ENCODE assay signal across 8 cellular contexts in genomic region chr7:10889266-10889898, GRCh38.
A peak's percentile ranks its signal among the peaks of the same experiment; 100 is the strongest.
DNase-seq lines count a peak whose midpoint lies in the region; ATAC-seq and TF ChIP-seq lines count a peak whose summit lies in the region.

No MANE protein-coding gene starts in this region.

- H3K9me3 Mint-ChIP-seq in activated naive CD8-positive, alpha-beta T cell treated with anti-CD3 and anti-CD28 coated beads, Interleukin-2, amount 10 ng/mL, durations not matched to agents 7 days and 5 days = no peaks in the 10 kb centered on the region

- no peaks in the 10 kb centered on the region; a peak in 1 of 4 replicates for H3K4me1 ChIP-seq in HCT116 (ENCODE audit: control insufficient read depth in 1 of 2, insufficient read depth in 2 of 2, low read length in 2 of 2)
- H3K4me1 ChIP-seq in Panc1 (ENCODE audit: control insufficient read depth, insufficient read depth, low read length) = no peaks in the 10 kb centered on the region

- TF ChIP-seq POLR2A in HCT116 (IDR thresholded peaks at IDR 0.05; ENCODE audit: borderline replicate concordance, extremely low read depth, insufficient read depth, insufficient read length) = no peak

- no peak overlapping the region for H3K27ac Mint-ChIP-seq in activated naive CD8-positive, alpha-beta T cell treated with anti-CD3 and anti-CD28 coated beads, Interleukin-2, amount 10 ng/mL, durations not matched to agents 7 days and 5 days

- H3K27me3 Mint-ChIP-seq in activated naive CD8-positive, alpha-beta T cell treated with anti-CD3 and anti-CD28 coated beads, Interleukin-2, amount 10 ng/mL, durations not matched to agents 7 days and 5 days = no peaks in the 10 kb centered on the region

- TF ChIP-seq CTCF in HCT116 (IDR thresholded peaks at IDR 0.05 in 2 of 3, conservative IDR thresholded peaks at IDR 0.05 in 1 of 3; ENCODE audit: borderline replicate concordance in 1 of 3, insufficient read depth in 1 of 3, low read depth in 2 of 3, low read length in 2 of 3) = peak; percentile 51 to 94 (median 73); a peak in 5 of 6 replicates
- TF ChIP-seq CTCF in LNCAP (IDR thresholded peaks at IDR 0.05) = peak; percentile 90
- peak; percentile 94 for TF ChIP-seq CTCF in Panc1 (IDR thresholded peaks at IDR 0.05)

- no peaks in the 10 kb centered on the region for H3K9me3 ChIP-seq in HCT116 (ENCODE audit: control insufficient read depth in 1 of 2, insufficient read depth in 1 of 2, low read depth in 1 of 2, low read length in 2 of 2)
- H3K9me3 ChIP-seq in Panc1 (ENCODE audit: control insufficient read depth, insufficient read depth, low read depth, low read length) = no peaks in the 10 kb centered on the region

- CTCF ChIA-PET in HCT116 (lab: Charles Lee) = interaction anchor here (0.7 to 1.1 kb wide), 4 partner anchors 10 to 477 kb away, joined by 3 read pairs; no protein-coding TSS in a partner anchor
- CTCF ChIA-PET in Panc1 (lab: Charles Lee) = interaction anchor here (0.8 to 0.9 kb wide), 2 partner anchors 17 to 477 kb away, joined by 3 read pairs; no protein-coding TSS in a partner anchor

- no peaks in the 10 kb centered on the region for H4K20me1 ChIP-seq in HCT116 (ENCODE audit: insufficient read depth)

- peaks cover 11% of the 10 kb centered on the region for H3K4me1 Mint-ChIP-seq in activated naive CD8-positive, alpha-beta T cell treated with anti-CD3 and anti-CD28 coated beads, Interleukin-2, amount 10 ng/mL, durations not matched to agents 7 days and 5 days

- peak overlapping the region; percentile 63 for H3K4me3 Mint-ChIP-seq in activated naive CD8-positive, alpha-beta T cell treated with anti-CD3 and anti-CD28 coated beads, Interleukin-2, amount 10 ng/mL, durations not matched to agents 7 days and 5 days

- H3K4me3 ChIP-seq in HCT116 (replicated peaks in 1 of 2; ENCODE audit: low read depth in 1 of 2, low read length in 2 of 2) (no peak overlapping the region), Panc1 (ENCODE audit: low read depth in 2 of 2, low read length in 2 of 2) (no peak overlapping the region)

- RAD21 ChIA-PET in HCT116 (lab: Charles Lee; ENCODE audit: low non-redundant PET in 1 of 2, low total read pairs in 2 of 2, uncharacterized antibody in 2 of 2, unreplicated experiment in 2 of 2) = no interaction called here

- no peaks in the 10 kb centered on the region for H3K79me2 ChIP-seq in HCT116 (ENCODE audit: insufficient read depth, low read length)

- H3K27me3 ChIP-seq in HCT116 (ENCODE audit: insufficient read depth, low read length) = no peaks in the 10 kb centered on the region
- H3K27me3 ChIP-seq in Panc1 (ENCODE audit: control insufficient read depth, insufficient read depth, low read length) = 0 out of 2 replicates have a peak, but pooled peaks cover 3% of the 10 kb centered on the region

- BruUV-seq in HCT116 (replicated peaks; lab: Mats Ljungman, UMichigan) (no TSS peak), Panc1 (replicated peaks; lab: Mats Ljungman, UMichigan) (no TSS peak)

- H3K36me3 Mint-ChIP-seq in activated naive CD8-positive, alpha-beta T cell treated with anti-CD3 and anti-CD28 coated beads, Interleukin-2, amount 10 ng/mL, durations not matched to agents 7 days and 5 days = no peaks in the 10 kb centered on the region

- H3K36me3 ChIP-seq in HCT116 (ENCODE audit: control insufficient read depth in 1 of 2, insufficient read depth in 2 of 2, low read length in 2 of 2) = no peaks in the 10 kb centered on the region
- H3K36me3 ChIP-seq in Panc1 (ENCODE audit: control insufficient read depth, insufficient read depth, low read length) = no peaks in the 10 kb centered on the region

- POLR2A ChIA-PET in HCT116 (lab: Charles Lee) = no interaction called here
- POLR2A ChIA-PET in Panc1 (lab: Charles Lee) = interaction anchor here (0.6 kb wide), 1 partner anchor 745 kb away, joined by 4 read pairs; no protein-coding TSS in a partner anchor
- POLR2A ChIA-PET in activated naive CD8-positive, alpha-beta T cell treated with anti-CD3 and anti-CD28 coated beads, Interleukin-2, amount 10 ng/mL, durations not matched to agents 7 days and 5 days (lab: Charles Lee) = no interaction called here

- H3K4me2 ChIP-seq in HCT116 (ENCODE audit: low read length) = peak overlapping the region; percentile 8; the same call in 1 of the 2 replicates

- ATAC-seq in HCT116 (peak; percentile 91), Panc1 (peak; percentile 93), left ventricle myocardium superior (peak; percentile 36), sciatic nerve (peak; percentile 41)
- ATAC-seq in activated naive CD8-positive, alpha-beta T cell treated with anti-CD3 and anti-CD28 coated beads, Interleukin-2, amount 10 ng/mL, durations not matched to agents 7 days and 5 days (ENCODE audit: low read depth) = peak; percentile 78

- no peak overlapping the region for H3K27ac ChIP-seq in HCT116 (ENCODE audit: low read depth, low read length)
- no peak overlapping the region for H3K27ac ChIP-seq in Panc1 (ENCODE audit: low read length)

- peak; percentile 70 for DNase-seq in activated effector memory CD4-positive, alpha-beta T cell treated with anti-CD3 and anti-CD28 coated beads, Interleukin-2, amount 50 U/mL, for 16 hours
- no peak for DNase-seq in activated effector memory CD4-positive, alpha-beta T cell treated with Interleukin-2 at 50 U/mL for 16 hours
- DNase-seq in HCT116 (ENCODE audit: low read depth, low spot score) (peak; percentile 48), Panc1 (ENCODE audit: low read depth, low spot score) (peak; percentile 39), left ventricle myocardium superior (no peak), sciatic nerve (ENCODE audit: low spot score) (no peak)
- no peak for DNase-seq in activated naive CD8-positive, alpha-beta T cell treated with anti-CD3 and anti-CD28 coated beads, Interleukin-2, amount 10 ng/mL, durations not matched to agents 7 days and 5 days

- no peaks in the 10 kb centered on the region for H3K9me2 ChIP-seq in HCT116 (ENCODE audit: insufficient read depth)

- peak overlapping the region; percentile 80 for H2AFZ ChIP-seq in HCT116 (ENCODE audit: low read depth, low read length, poor library complexity, severe bottlenecking)

- H3K9ac ChIP-seq in HCT116 (ENCODE audit: low read length) = no peak overlapping the region

- in situ Hi-C loops in Panc1 (cut with HindIII; ENCODE audit: low pct_unique_long_range_greater_than_20kb, low sequenced_read_pairs) = no loop called here

- TF ChIP-seq RAD21 in HCT116 (IDR thresholded peaks at IDR 0.05; ENCODE audit: low read depth) = peak; percentile 84

- intact Hi-C loops in HCT116 (cut with micrococcal nuclease) = loop anchor here (2.0 to 10.0 kb wide), 4 partner anchors 253 to 475 kb away; no protein-coding TSS in a partner anchor
- intact Hi-C loops in Panc1 (cut with micrococcal nuclease; ENCODE audit: unreplicated experiment) = loop anchor here (10.0 kb wide), 1 partner anchor 475 kb away; no protein-coding TSS in a partner anchor
- intact Hi-C loops in left ventricle myocardium superior (cut with micrococcal nuclease) = no loop called here
- intact Hi-C loops in sciatic nerve (cut with DNase I) = no loop called here

TF ChIP-seq in HCT116, 20 proteins besides CTCF, POLR2A, EP300 and RAD21:
- TF ChIP-seq ATF3 (IDR thresholded peaks at IDR 0.05) (no peak), EZH2 (IDR thresholded peaks at IDR 0.05) (no peak), CBX3 (IDR thresholded peaks at IDR 0.05; ENCODE audit: low read depth) (0 out of 2 replicates have a peak, but pooled peaks have one; percentile 22), ZFX (IDR thresholded peaks at IDR 0.05) (no peak)

Comparison
In these comparisons a context has a peak if more than half of its experiments do, and no peak if none do; other contexts are left out.
1. DNase-seq: peak in activated effector memory CD4-positive, alpha-beta T cell treated with anti-CD3 and anti-CD28 coated beads, Interleukin-2, amount 50 U/mL, for 16 hours (single experiment), HCT116 (single experiment) and Panc1 (single experiment); none in activated effector memory CD4-positive, alpha-beta T cell treated with Interleukin-2 at 50 U/mL for 16 hours (single experiment), activated naive CD8-positive, alpha-beta T cell treated with anti-CD3 and anti-CD28 coated beads, Interleukin-2, amount 10 ng/mL, durations not matched to agents 7 days and 5 days (single experiment), left ventricle myocardium superior (single experiment) and sciatic nerve (single experiment).
2. ATAC-seq: peak in every context shown above with its lines; median percentile 93 in Panc1; 91 in HCT116; 78 in activated naive CD8-positive, alpha-beta T cell treated with anti-CD3 and anti-CD28 coated beads, Interleukin-2, amount 10 ng/mL, durations not matched to agents 7 days and 5 days; 41 in sciatic nerve; 36 in left ventricle myocardium superior.
3. intact Hi-C loops: an anchor here in HCT116 (2.0 to 10.0 kb wide) and Panc1 (10.0 kb wide); none called in left ventricle myocardium superior and sciatic nerve.
4. Peak in every context shown above with its lines, with median percentiles within 50 percentile points of each other: CTCF ChIP-seq.